ENCODE assay signal across 1 cellular context in the genomic region with DNA sequence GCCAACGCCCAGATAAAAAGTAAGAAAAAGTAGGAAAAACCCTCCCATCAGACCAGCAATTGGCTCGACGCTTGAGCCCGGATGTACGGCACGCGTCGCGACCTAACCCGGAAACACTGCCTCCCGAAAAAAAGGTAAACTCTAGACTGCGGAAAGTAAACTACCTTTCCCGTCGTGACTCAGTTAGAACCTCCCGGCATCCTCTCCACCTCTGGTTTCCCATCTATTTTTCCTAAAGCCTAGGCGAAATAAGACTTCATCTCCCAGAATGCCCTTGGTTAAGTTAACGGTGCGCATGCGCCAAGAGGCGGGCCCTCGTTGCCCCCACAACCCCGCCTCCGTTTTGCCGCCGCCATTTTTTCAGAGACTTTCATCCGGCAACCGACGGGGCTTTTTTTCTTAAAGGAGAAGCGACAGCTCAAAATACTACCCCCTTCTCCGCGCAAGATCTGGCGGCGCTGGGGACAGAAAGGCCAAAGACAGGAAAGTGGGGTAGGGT.
TF ChIP-seq lines count a peak whose summit lies in the region.

No MANE protein-coding gene starts in this region.

TF ChIP-seq in HepG2, 621 proteins besides CTCF, POLR2A, EP300 and RAD21 (continued from another document and continues in another):
- TF ChIP-seq KMT2B (CRISPR knock-in tag; IDR thresholded peaks at IDR 0.05), result no peak
- TF ChIP-seq, protein P1, sequence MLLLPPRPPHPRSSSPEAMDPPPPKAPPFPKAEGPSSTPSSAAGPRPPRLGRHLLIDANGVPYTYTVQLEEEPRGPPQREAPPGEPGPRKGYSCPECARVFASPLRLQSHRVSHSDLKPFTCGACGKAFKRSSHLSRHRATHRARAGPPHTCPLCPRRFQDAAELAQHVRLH (CRISPR knock-in tag; IDR thresholded peaks at IDR 0.05; ENCODE audit: borderline replicate concordance, low read depth), result no peak
- no peak for TF ChIP-seq SKI (IDR thresholded peaks at IDR 0.05; ENCODE audit: partially characterized antibody)
- TF ChIP-seq, protein P2, sequence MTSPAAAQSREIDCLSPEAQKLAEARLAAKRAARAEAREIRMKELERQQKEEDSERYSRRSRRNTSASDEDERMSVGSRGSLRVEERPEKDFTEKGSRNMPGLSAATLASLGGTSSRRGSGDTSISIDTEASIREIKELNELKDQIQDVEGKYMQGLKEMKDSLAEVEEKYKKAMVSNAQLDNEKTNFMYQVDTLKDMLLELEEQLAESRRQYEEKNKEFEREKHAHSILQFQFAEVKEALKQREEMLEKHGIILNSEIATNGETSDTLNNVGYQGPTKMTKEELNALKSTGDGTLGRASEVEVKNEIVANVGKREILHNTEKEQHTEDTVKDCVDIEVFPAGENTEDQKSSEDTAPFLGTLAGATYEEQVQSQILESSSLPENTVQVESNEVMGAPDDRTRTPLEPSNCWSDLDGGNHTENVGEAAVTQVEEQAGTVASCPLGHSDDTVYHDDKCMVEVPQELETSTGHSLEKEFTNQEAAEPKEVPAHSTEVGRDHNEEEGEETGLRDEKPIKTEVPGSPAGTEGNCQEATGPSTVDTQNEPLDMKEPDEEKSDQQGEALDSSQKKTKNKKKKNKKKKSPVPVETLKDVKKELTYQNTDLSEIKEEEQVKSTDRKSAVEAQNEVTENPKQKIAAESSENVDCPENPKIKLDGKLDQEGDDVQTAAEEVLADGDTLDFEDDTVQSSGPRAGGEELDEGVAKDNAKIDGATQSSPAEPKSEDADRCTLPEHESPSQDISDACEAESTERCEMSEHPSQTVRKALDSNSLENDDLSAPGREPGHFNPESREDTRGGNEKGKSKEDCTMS (CRISPR knock-in tag; conservative IDR thresholded peaks at IDR 0.05), result no peak
- TF ChIP-seq MAFG (CRISPR knock-in tag; IDR thresholded peaks at IDR 0.05), result no peak
- TF ChIP-seq ZNF263 (CRISPR knock-in tag; IDR thresholded peaks at IDR 0.05), result no peak
- no peak for TF ChIP-seq ZSCAN12 (CRISPR knock-in tag; IDR thresholded peaks at IDR 0.05)
- peak; percentile 78 for TF ChIP-seq IRF2 (CRISPR knock-in tag; IDR thresholded peaks at IDR 0.05)
- TF ChIP-seq ZNF207 (IDR thresholded peaks at IDR 0.05; ENCODE audit: borderline replicate concordance), result no peak
- TF ChIP-seq CHCHD3 (CRISPR knock-in tag; IDR thresholded peaks at IDR 0.05), result no peak
- no peak for TF ChIP-seq NAIF1 (CRISPR knock-in tag; IDR thresholded peaks at IDR 0.05; ENCODE audit: borderline replicate concordance)
- no peak for TF ChIP-seq ZNF674 (CRISPR knock-in tag; IDR thresholded peaks at IDR 0.05; ENCODE audit: low read depth)
- TF ChIP-seq SIX1 (CRISPR knock-in tag; IDR thresholded peaks at IDR 0.05; ENCODE audit: borderline replicate concordance), result no peak; the same call in 1 of the 2 replicates
- TF ChIP-seq, protein P3, sequence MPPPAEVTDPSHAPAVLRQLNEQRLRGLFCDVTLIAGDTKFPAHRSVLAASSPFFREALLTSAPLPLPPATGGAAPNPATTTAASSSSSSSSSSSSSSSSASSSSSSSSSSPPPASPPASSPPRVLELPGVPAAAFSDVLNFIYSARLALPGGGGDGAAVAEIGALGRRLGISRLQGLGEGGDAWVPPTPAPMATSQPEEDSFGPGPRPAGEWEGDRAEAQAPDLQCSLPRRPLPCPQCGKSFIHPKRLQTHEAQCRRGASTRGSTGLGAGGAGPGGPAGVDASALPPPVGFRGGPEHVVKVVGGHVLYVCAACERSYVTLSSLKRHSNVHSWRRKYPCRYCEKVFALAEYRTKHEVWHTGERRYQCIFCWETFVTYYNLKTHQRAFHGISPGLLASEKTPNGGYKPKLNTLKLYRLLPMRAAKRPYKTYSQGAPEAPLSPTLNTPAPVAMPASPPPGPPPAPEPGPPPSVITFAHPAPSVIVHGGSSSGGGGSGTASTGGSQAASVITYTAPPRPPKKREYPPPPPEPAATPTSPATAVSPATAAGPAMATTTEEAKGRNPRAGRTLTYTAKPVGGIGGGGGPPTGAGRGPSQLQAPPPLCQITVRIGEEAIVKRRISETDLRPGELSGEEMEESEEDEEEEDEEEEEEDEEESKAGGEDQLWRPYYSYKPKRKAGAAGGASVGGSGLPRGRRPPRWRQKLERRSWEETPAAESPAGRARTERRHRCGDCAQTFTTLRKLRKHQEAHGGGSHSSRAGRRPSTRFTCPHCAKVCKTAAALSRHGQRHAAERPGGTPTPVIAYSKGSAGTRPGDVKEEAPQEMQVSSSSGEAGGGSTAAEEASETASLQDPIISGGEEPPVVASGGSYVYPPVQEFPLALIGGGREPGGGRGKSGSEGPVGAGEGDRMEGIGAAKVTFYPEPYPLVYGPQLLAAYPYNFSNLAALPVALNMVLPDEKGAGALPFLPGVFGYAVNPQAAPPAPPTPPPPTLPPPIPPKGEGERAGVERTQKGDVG (CRISPR knock-in tag; IDR thresholded peaks at IDR 0.05; ENCODE audit: borderline replicate concordance), result no peak
- no peak; the same call in 1 of the 2 replicates for TF ChIP-seq DRAP1 (CRISPR knock-in tag; IDR thresholded peaks at IDR 0.05)
- TF ChIP-seq HCFC1 (IDR thresholded peaks at IDR 0.05; ENCODE audit: low read depth, low read length), result peak; percentile 83
- TF ChIP-seq ZNF609 (CRISPR knock-in tag; IDR thresholded peaks at IDR 0.05; ENCODE audit: borderline replicate concordance), result no peak
- TF ChIP-seq ZBTB40 (IDR thresholded peaks at IDR 0.05), result peak; percentile 48
- TF ChIP-seq ZBTB40 (CRISPR knock-in tag; IDR thresholded peaks at IDR 0.05), result no peak
- no peak for TF ChIP-seq ZNF749 (CRISPR knock-in tag; IDR thresholded peaks at IDR 0.05; ENCODE audit: borderline replicate concordance)
- TF ChIP-seq POLR2G (IDR thresholded peaks at IDR 0.05; ENCODE audit: low read depth, low read length), result peak; percentile 80
- no peak for TF ChIP-seq PCBP2 (optimal IDR thresholded peaks at IDR 0.05; ENCODE audit: low read depth, low read length, poor library complexity, severe bottlenecking)
- peak; percentile 97 for TF ChIP-seq THAP11 (CRISPR knock-in tag; IDR thresholded peaks at IDR 0.05)
- TF ChIP-seq CCAR2 (optimal IDR thresholded peaks at IDR 0.05; ENCODE audit: low read depth, low read length), result no peak
- no peak for TF ChIP-seq ATAD3A (CRISPR knock-in tag; IDR thresholded peaks at IDR 0.05)
- TF ChIP-seq LCORL (IDR thresholded peaks at IDR 0.05), result no peak
- TF ChIP-seq LCORL (CRISPR knock-in tag; IDR thresholded peaks at IDR 0.05), result peak; percentile 59; the same call in 1 of the 2 replicates
- TF ChIP-seq, protein P4, sequence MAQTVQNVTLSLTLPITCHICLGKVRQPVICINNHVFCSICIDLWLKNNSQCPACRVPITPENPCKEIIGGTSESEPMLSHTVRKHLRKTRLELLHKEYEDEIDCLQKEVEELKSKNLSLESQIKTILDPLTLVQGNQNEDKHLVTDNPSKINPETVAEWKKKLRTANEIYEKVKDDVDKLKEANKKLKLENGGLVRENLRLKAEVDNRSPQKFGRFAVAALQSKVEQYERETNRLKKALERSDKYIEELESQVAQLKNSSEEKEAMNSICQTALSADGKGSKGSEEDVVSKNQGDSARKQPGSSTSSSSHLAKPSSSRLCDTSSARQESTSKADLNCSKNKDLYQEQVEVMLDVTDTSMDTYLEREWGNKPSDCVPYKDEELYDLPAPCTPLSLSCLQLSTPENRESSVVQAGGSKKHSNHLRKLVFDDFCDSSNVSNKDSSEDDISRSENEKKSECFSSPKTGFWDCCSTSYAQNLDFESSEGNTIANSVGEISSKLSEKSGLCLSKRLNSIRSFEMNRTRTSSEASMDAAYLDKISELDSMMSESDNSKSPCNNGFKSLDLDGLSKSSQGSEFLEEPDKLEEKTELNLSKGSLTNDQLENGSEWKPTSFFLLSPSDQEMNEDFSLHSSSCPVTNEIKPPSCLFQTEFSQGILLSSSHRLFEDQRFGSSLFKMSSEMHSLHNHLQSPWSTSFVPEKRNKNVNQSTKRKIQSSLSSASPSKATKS (CRISPR knock-in tag; IDR thresholded peaks at IDR 0.05), result 0 out of 2 replicates have a peak, but pooled peaks have one; percentile 36
